12 cellular contexts compared by ENCODE assay signal in genomic region chr11:19394525-19395016, GRCh38.
DNase-seq lines count a peak whose midpoint lies in the region; ATAC-seq, FAIRE-seq and TF ChIP-seq lines count a peak whose summit lies in the region.
"Had no signal": no experiment of that assay in that cellular context is flagged by ENCODE, and none has a peak within 500 bp of the region (broad histone marks: within the 10 kb centered on the region; RNA-seq: fewer than 3 reads in every experiment).

No MANE protein-coding gene starts in this region.

- H3K4me1 ChIP-seq in right atrium auricular region = peaks cover 0 to 6% of the 10 kb centered on the region in 2 donors
- peaks cover 3 to 6% of the 10 kb centered on the region in 2 donors for H3K4me1 ChIP-seq in kidney (ENCODE audit: control insufficient read depth in 1 of 2, insufficient read depth in 1 of 2, low read depth in 1 of 2, low read length in 2 of 2)
- H3K4me1 ChIP-seq: left lung had no signal

- peaks cover 0 to 8% of the 10 kb centered on the region in 2 donors for H3K9me3 Mint-ChIP-seq in stimulated activated naive CD8-positive, alpha-beta T cell treated with anti-CD3 and anti-CD28 coated beads, Interleukin-15, amount 100 ng/mL, for 72 hours

- intact Hi-C loops in Right ventricle myocardium inferior (cut with DNase I) (no loop called here), kidney (cut with DNase I) (no loop called here)

- H3K27me3 ChIP-seq in right atrium auricular region = no peaks in the 10 kb centered on the region
- H3K27me3 ChIP-seq: left lung had no signal

- H3K9me3 ChIP-seq in right atrium auricular region (no peaks in the 10 kb centered on the region), kidney (ENCODE audit: control insufficient read depth in 1 of 2, low read length in 2 of 2) (no peaks in the 10 kb centered on the region)
- H3K9me3 ChIP-seq: left lung had no signal

- no peak overlapping the region for H3K4me3 Mint-ChIP-seq in stimulated activated naive CD8-positive, alpha-beta T cell treated with anti-CD3 and anti-CD28 coated beads, Interleukin-15, amount 100 ng/mL, for 72 hours
- H3K4me3 Mint-ChIP-seq: brain had no signal

- no peak overlapping the region for H3K9ac ChIP-seq in kidney (ENCODE audit: low read length in 2 of 2)

- H3K27ac Mint-ChIP-seq in stimulated activated naive CD8-positive, alpha-beta T cell treated with anti-CD3 and anti-CD28 coated beads, Interleukin-15, amount 100 ng/mL, for 72 hours = no peak overlapping the region
- H3K27ac Mint-ChIP-seq: brain had no signal

- peaks cover 12% of the 10 kb centered on the region for H3K27me3 Mint-ChIP-seq in stimulated activated naive CD8-positive, alpha-beta T cell treated with anti-CD3 and anti-CD28 coated beads, Interleukin-15, amount 100 ng/mL, for 72 hours

- no peak for TF ChIP-seq CTCF in right atrium auricular region (IDR thresholded peaks at IDR 0.05)
- TF ChIP-seq CTCF in kidney (IDR thresholded peaks at IDR 0.05; ENCODE audit: borderline replicate concordance, extremely low read depth, insufficient read depth) = no peak

- H3K4me3 ChIP-seq in right atrium auricular region (no peak overlapping the region), kidney (ENCODE audit: low read length in 2 of 2) (no peak overlapping the region)
- H3K4me3 ChIP-seq: left lung had no signal

- DNase-seq in right atrium auricular region (ENCODE audit: low spot score) (peak; percentile 38), Right ventricle myocardium inferior (ENCODE audit: missing footprints) (no peak), hypothalamus (lab: John Stamatoyannopoulos, UW) (no peak), NCI-H2029 (lab: John Stamatoyannopoulos, UW) (no peak), kidney (no peak)
- DNase-seq in stimulated activated naive CD8-positive, alpha-beta T cell treated with anti-CD3 and anti-CD28 coated beads, Interleukin-15, amount 100 ng/mL, for 72 hours = peak in 1 of 2 donors; percentile 47
- DNase-seq: left lung, NCI-H2081 treated with DMSO at 0.1 percent for 48 hours, SHP77 had no signal

- H3K27ac ChIP-seq in right atrium auricular region (no peak overlapping the region), kidney (ENCODE audit: low read depth in 2 of 2, low read length in 2 of 2) (no peak overlapping the region)
- H3K27ac ChIP-seq: left lung had no signal

- peaks cover 6% of the 10 kb centered on the region for H3K4me1 Mint-ChIP-seq in stimulated activated naive CD8-positive, alpha-beta T cell treated with anti-CD3 and anti-CD28 coated beads, Interleukin-15, amount 100 ng/mL, for 72 hours
- H3K4me1 Mint-ChIP-seq: brain had no signal

- ATAC-seq in Right ventricle myocardium inferior (no peak), GM21737 (IDR thresholded peaks at IDR 0.05; ENCODE audit: unreplicated experiment) (peak; percentile 60), HG03354 (IDR thresholded peaks at IDR 0.05; ENCODE audit: poor library complexity, severe bottlenecking, unreplicated experiment) (peak; percentile 69)
- ATAC-seq in stimulated activated naive CD8-positive, alpha-beta T cell treated with anti-CD3 and anti-CD28 coated beads, Interleukin-15, amount 100 ng/mL, for 72 hours = peak; percentile 90
- ATAC-seq: left lung had no signal

- no peaks in the 10 kb centered on the region for H3K36me3 ChIP-seq in right atrium auricular region
- H3K36me3 ChIP-seq in kidney (ENCODE audit: control insufficient read depth in 1 of 2, insufficient read depth in 2 of 2, low read length in 2 of 2) = no peaks in the 10 kb centered on the region
- H3K36me3 ChIP-seq: left lung had no signal

- FAIRE-seq in kidney (lab: Jason Lieb, UNC) = no peak
